ENCODE assay signal across 8 cellular contexts in genomic region chr19:5790573-5791520, GRCh38. TPM values are rescaled to one million over a fixed set of nuclear protein-coding genes. Genes with fewer than 3 reads are reported as not detected.
DNase-seq lines count a peak whose midpoint lies in the region; ATAC-seq and TF ChIP-seq lines count a peak whose summit lies in the region.

Gene DUS3L, minus strand, starts transcription at chr19:5791163. Its CDS starts 22 bp downstream, at chr19:5791141.

- H3K4me3 ChIP-seq in ACC112 (ENCODE audit: low read depth, low read length): peak within 1 kb of the TSS; percentile 93
- H3K4me3 ChIP-seq in breast epithelium: peak within 1 kb of the TSS; percentile 73 to 95 (median 92)
- peak within 1 kb of the TSS; percentile 89 for H3K4me3 ChIP-seq in iPS-18c (ENCODE audit: insufficient read depth, low read depth, low read length)
- H3K4me3 ChIP-seq in skeletal muscle tissue (ENCODE audit: low read length in 3 of 3): peak within 1 kb of the TSS; percentile 98 to 99 (median 98)

- ATAC-seq in GM18870 (IDR thresholded peaks at IDR 0.05; ENCODE audit: unreplicated experiment): peak; percentile 85
- ATAC-seq in HG03135 (IDR thresholded peaks at IDR 0.05; ENCODE audit: unreplicated experiment): peak; percentile 93

- no peaks in the 10 kb centered on the region for H3K27me3 ChIP-seq in ACC112 (ENCODE audit: insufficient read depth, low read length)
- H3K27me3 ChIP-seq in breast epithelium: no peaks in the 10 kb centered on the region
- H3K27me3 ChIP-seq in skeletal muscle tissue (ENCODE audit: control insufficient read depth in 3 of 3, insufficient read depth in 3 of 3, low read length in 3 of 3): peaks cover 0 to 4% (median 0%) of the 10 kb centered on the region in 3 donors

- peak; percentile 68 for TF ChIP-seq POLR2A in breast epithelium (IDR thresholded peaks at IDR 0.05)

- peaks cover 3% of the 10 kb centered on the region for H3K79me2 ChIP-seq in ACC112 (ENCODE audit: control insufficient read depth, insufficient read depth, low read length, unreplicated experiment)

- H2AFZ ChIP-seq in ACC112 (ENCODE audit: low read length, unreplicated experiment): peak within 1 kb of the TSS; percentile 80

- H3K36me3 ChIP-seq in ACC112 (ENCODE audit: insufficient read depth, low read length): no peaks in the 10 kb centered on the region
- H3K36me3 ChIP-seq in breast epithelium: no peaks in the 10 kb centered on the region
- peaks cover 38 to 41% (median 39%) of the 10 kb centered on the region in 3 donors for H3K36me3 ChIP-seq in skeletal muscle tissue (ENCODE audit: control insufficient read depth in 3 of 3, insufficient read depth in 3 of 3, low read length in 3 of 3)

- TF ChIP-seq CTCF in VCaP (conservative IDR thresholded peaks at IDR 0.05) (no peak), breast epithelium (IDR thresholded peaks at IDR 0.05) (peak in 1 of 3 donors; percentile 32)

- H3K27ac ChIP-seq in ACC112 (ENCODE audit: low read depth, low read length) (peak within 1 kb of the TSS; percentile 91), VCaP (peak within 1 kb of the TSS; percentile 90), breast epithelium (peak within 1 kb of the TSS; percentile 94 to 99), skeletal muscle tissue (ENCODE audit: low read depth, low read length) (peak within 1 kb of the TSS; percentile 99)

- intact Hi-C loops in breast epithelium (cut with DNase I; ENCODE audit: low total_unique reads): no loop called here

- H3K9me3 ChIP-seq in breast epithelium (no peaks in the 10 kb centered on the region), iPS-18c (ENCODE audit: control insufficient read depth, insufficient read depth, low read length) (no peaks in the 10 kb centered on the region), skeletal muscle tissue (ENCODE audit: control insufficient read depth in 3 of 3, low read length in 3 of 3) (peaks cover 0 to 3% (median 0%) of the 10 kb centered on the region in 3 donors)

- DNase-seq in NCI-H2196 treated with DMSO at 0.1 percent for 48 hours (lab: John Stamatoyannopoulos, UW; ENCODE audit: unreplicated experiment) (peak; percentile 98), breast epithelium (ENCODE audit: low spot score in 2 of 2) (peak; percentile 96 to 98)

- peak within 1 kb of the TSS; percentile 96 to 98 (median 98) for H3K9ac ChIP-seq in skeletal muscle tissue (ENCODE audit: low read depth in 1 of 3, low read length in 3 of 3)

- no peaks in the 10 kb centered on the region for H3K4me1 ChIP-seq in ACC112 (ENCODE audit: control insufficient read depth, insufficient read depth, low read length, unreplicated experiment)
- H3K4me1 ChIP-seq in breast epithelium: peaks cover 0 to 8% of the 10 kb centered on the region in 2 donors
- peaks cover 7 to 12% (median 7%) of the 10 kb centered on the region in 3 donors for H3K4me1 ChIP-seq in skeletal muscle tissue (ENCODE audit: control insufficient read depth in 3 of 3, insufficient read depth in 3 of 3, low read length in 3 of 3)

RNA-seq across cellular contexts. Expression of gene DUS3L, which starts in this region (rescaled TPM):
- 10 to 100 TPM; 28.8 to 44.9 (median 37.2) TPM for total RNA-seq in breast epithelium
- total RNA-seq in skeletal muscle tissue: 15.7 TPM

Comparison
In these comparisons a context has a peak if more than half of its experiments do, and no peak if none do; other contexts are left out.
1. Peak in every context shown above with its lines: DNase-seq, ATAC-seq, H3K4me3 ChIP-seq and H3K27ac ChIP-seq.